In genomic region chr14:103765526-103765925, GRCh38 we compare ENCODE assay signal across 15 cellular contexts. TPM values are rescaled to one million over a fixed set of nuclear protein-coding genes. Genes with fewer than 3 reads are reported as not detected.
DNase-seq lines count a peak whose midpoint lies in the region; ATAC-seq and TF ChIP-seq lines count a peak whose summit lies in the region.
"Had no signal": no experiment of that assay in that cellular context is flagged by ENCODE, and none has a peak within 500 bp of the region (broad histone marks: within the 10 kb centered on the region; RNA-seq: fewer than 3 reads in every experiment).

No MANE protein-coding gene starts in this region.

- TF ChIP-seq POLR2A in breast epithelium (IDR thresholded peaks at IDR 0.05), result no peak

- H2BK5ac ChIP-seq in trophoblast cell (ENCODE audit: low read depth, low read length, poor library complexity) (no peak overlapping the region), mesendoderm (ENCODE audit: low read length) (no peak overlapping the region)

- H3K4ac ChIP-seq in trophoblast cell (ENCODE audit: low read depth, low read length), result peak overlapping the region; percentile 17
- no peak overlapping the region for H3K4ac ChIP-seq in mesendoderm (ENCODE audit: low read depth, low read length)

- H2BK12ac ChIP-seq in trophoblast cell (ENCODE audit: low read length), result no peak overlapping the region

- CTCF ChIA-PET in WTC11 (lab: Charles Lee), result no interaction called here

- H3K4me3 ChIP-seq in trophoblast cell (ENCODE audit: low read depth, low read length) (no peak overlapping the region), left lung (no peak overlapping the region), dorsolateral prefrontal cortex (no peak overlapping the region), mesendoderm (ENCODE audit: low read length) (no peak overlapping the region), breast epithelium (no peak overlapping the region)
- H3K4me3 ChIP-seq: GM23338 had no signal

- H4K5ac ChIP-seq in mesendoderm (ENCODE audit: low read length), result no peak overlapping the region

- POLR2A ChIA-PET in WTC11 (lab: Charles Lee), result no interaction called here

- no peak overlapping the region for H2AK5ac ChIP-seq in trophoblast cell (ENCODE audit: low read length)
- H2AK5ac ChIP-seq in mesendoderm (ENCODE audit: low read length), result no peak overlapping the region

- no peaks in the 10 kb centered on the region for H3K9me3 Mint-ChIP-seq in WTC11
- peaks cover 6% of the 10 kb centered on the region for H3K9me3 Mint-ChIP-seq in endothelial cell (ENCODE audit: unreplicated experiment)
- H3K9me3 Mint-ChIP-seq: CD8-positive, alpha-beta T cell; GM23338 had no signal

- H3K4me1 Mint-ChIP-seq in WTC11 (peaks cover 9% of the 10 kb centered on the region; the same call in 1 of the 2 replicates), endothelial cell (ENCODE audit: unreplicated experiment) (peaks cover 29% of the 10 kb centered on the region)
- H3K4me1 Mint-ChIP-seq: CD14-positive monocyte had no signal

- H2AFZ ChIP-seq in trophoblast cell (ENCODE audit: insufficient read depth, low read length, poor library complexity), result no peak overlapping the region
- H2AFZ ChIP-seq: GM23338 had no signal

- no peak overlapping the region for H2BK15ac ChIP-seq in mesendoderm (replicated peaks; ENCODE audit: low read depth)

- H3K27ac ChIP-seq in trophoblast cell (ENCODE audit: low read depth, low read length), result no peak overlapping the region
- H3K27ac ChIP-seq in left lung, result no peak overlapping the region
- no peak overlapping the region for H3K27ac ChIP-seq in dorsolateral prefrontal cortex
- no peak overlapping the region for H3K27ac ChIP-seq in mesendoderm (ENCODE audit: low read depth, low read length)
- no peak overlapping the region for H3K27ac ChIP-seq in breast epithelium
- H3K27ac ChIP-seq: 22Rv1 had no signal

- H3K79me2 ChIP-seq in trophoblast cell (ENCODE audit: control insufficient read depth, insufficient read depth, low read length, poor library complexity) (no peaks in the 10 kb centered on the region), mesendoderm (ENCODE audit: control insufficient read depth, insufficient read depth, low read length) (no peaks in the 10 kb centered on the region)

- H3K56ac ChIP-seq in mesendoderm (ENCODE audit: low read length), result no peak overlapping the region

- no peaks in the 10 kb centered on the region for H3K36me3 ChIP-seq in trophoblast cell (ENCODE audit: control insufficient read depth in 1 of 2, insufficient read depth in 2 of 2, low read length in 2 of 2)
- H3K36me3 ChIP-seq in left lung, result peaks cover 0 to 3% of the 10 kb centered on the region in 2 donors
- no peaks in the 10 kb centered on the region for H3K36me3 ChIP-seq in mesendoderm (ENCODE audit: control insufficient read depth, insufficient read depth, low read length)
- no peaks in the 10 kb centered on the region for H3K36me3 ChIP-seq in breast epithelium

- no peaks in the 10 kb centered on the region for H3K36me3 Mint-ChIP-seq in WTC11
- H3K36me3 Mint-ChIP-seq in endothelial cell (ENCODE audit: low read depth, unreplicated experiment), result peaks cover 31% of the 10 kb centered on the region
- H3K36me3 Mint-ChIP-seq: CD14-positive monocyte had no signal

- H4K91ac ChIP-seq in trophoblast cell (ENCODE audit: low read depth, low read length), result no peak overlapping the region

- TF ChIP-seq CTCF in WTC11 (IDR thresholded peaks at IDR 0.05), result no peak
- no peak for TF ChIP-seq CTCF in endothelial cell (IDR thresholded peaks at IDR 0.05; ENCODE audit: unreplicated experiment)
- no peak for TF ChIP-seq CTCF in left lung (IDR thresholded peaks at IDR 0.05)
- TF ChIP-seq CTCF in dorsolateral prefrontal cortex (IDR thresholded peaks at IDR 0.05 in 54 of 56, conservative IDR thresholded peaks at IDR 0.05 in 2 of 56; ENCODE audit: low read depth in 1 of 56, partially characterized antibody in 56 of 56), result no peak
- TF ChIP-seq CTCF in breast epithelium (IDR thresholded peaks at IDR 0.05), result no peak

- H3K9me3 ChIP-seq in trophoblast cell (ENCODE audit: insufficient read depth, low read depth, low read length), result peaks cover under 1% of the 10 kb centered on the region
- H3K9me3 ChIP-seq in left lung, result no peaks in the 10 kb centered on the region
- no peaks in the 10 kb centered on the region for H3K9me3 ChIP-seq in breast epithelium
- H3K9me3 ChIP-seq: Caco-2 had no signal

- H3K27me3 Mint-ChIP-seq in WTC11 (ENCODE audit: low read depth), result no peaks in the 10 kb centered on the region
- H3K27me3 Mint-ChIP-seq in endothelial cell (ENCODE audit: unreplicated experiment), result peaks cover 7% of the 10 kb centered on the region

- H3K23ac ChIP-seq in trophoblast cell (ENCODE audit: low read length) (no peak overlapping the region), mesendoderm (ENCODE audit: low read length) (no peak overlapping the region)

- H3K18ac ChIP-seq in trophoblast cell (ENCODE audit: low read length), result no peak overlapping the region
- no peak overlapping the region for H3K18ac ChIP-seq in mesendoderm (ENCODE audit: low read length)

- DNase-seq in CMK (ENCODE audit: low read depth) (peak; percentile 20), WTC11 (ENCODE audit: low spot score) (no peak), endothelial cell (ENCODE audit: low spot score) (peak; percentile 45), trophoblast cell (no peak), left lung (no peak), dorsolateral prefrontal cortex (no peak), mesendoderm (no peak), breast epithelium (ENCODE audit: low spot score in 2 of 2) (no peak)
- DNase-seq: Caco-2; CD8-positive, alpha-beta T cell; H7 had no signal

- no peak overlapping the region for H3K4me2 ChIP-seq in trophoblast cell (ENCODE audit: low read length)
- no peak overlapping the region for H3K4me2 ChIP-seq in mesendoderm (ENCODE audit: low read length)
- H3K4me2 ChIP-seq: GM23338 had no signal

- no peaks in the 10 kb centered on the region for H3K4me1 ChIP-seq in trophoblast cell (ENCODE audit: control insufficient read depth in 1 of 2, insufficient read depth in 2 of 2, low read length in 2 of 2)
- no peaks in the 10 kb centered on the region for H3K4me1 ChIP-seq in left lung
- H3K4me1 ChIP-seq in mesendoderm (ENCODE audit: control insufficient read depth, low read depth, low read length), result no peaks in the 10 kb centered on the region
- H3K4me1 ChIP-seq in breast epithelium, result no peaks in the 10 kb centered on the region
- H3K4me1 ChIP-seq: Caco-2 had no signal

- H3K27ac Mint-ChIP-seq in WTC11 (peak overlapping the region; percentile 28; the same call in 1 of the 2 replicates), endothelial cell (ENCODE audit: unreplicated experiment) (peak overlapping the region; percentile 97)
- H3K27ac Mint-ChIP-seq: CD14-positive monocyte; CD8-positive, alpha-beta T cell; GM23338 had no signal

- H3K4me3 Mint-ChIP-seq in WTC11 (no peak overlapping the region), endothelial cell (ENCODE audit: unreplicated experiment) (peak overlapping the region; percentile 85)
- H3K4me3 Mint-ChIP-seq: CD14-positive monocyte; CD8-positive, alpha-beta T cell; GM23338 had no signal

- H3K79me1 ChIP-seq in trophoblast cell (ENCODE audit: low read length) (no peaks in the 10 kb centered on the region), mesendoderm (ENCODE audit: low read length) (no peaks in the 10 kb centered on the region)

- whole genome bisulfite sequencing in trophoblast cell (ENCODE audit: extremely low coverage, insufficient coverage, insufficient read length), result no CpG with 5 or more reads among the region's 3 CpGs
- no CpG with 5 or more reads among the region's 3 CpGs for WGBS in mesendoderm (ENCODE audit: extremely low coverage, insufficient coverage, low lambda C conversion rate)

- ATAC-seq in WTC11 (no peak), left lung (no peak)
- ATAC-seq: CD8-positive, alpha-beta T cell; GM23338; HepG2 had no signal

- H3K14ac ChIP-seq in trophoblast cell (ENCODE audit: low read length), result no peak overlapping the region

- H4K12ac ChIP-seq in trophoblast cell (ENCODE audit: low read depth, low read length), result no peak overlapping the region

- H2BK120ac ChIP-seq in trophoblast cell (ENCODE audit: insufficient read depth, low read length, poor library complexity), result no peak overlapping the region
- no peak overlapping the region for H2BK120ac ChIP-seq in mesendoderm (ENCODE audit: low read depth, low read length)

- no peak overlapping the region for H4K8ac ChIP-seq in trophoblast cell (ENCODE audit: low read depth, low read length)
- H4K8ac ChIP-seq in mesendoderm (ENCODE audit: low read depth, low read length), result no peak overlapping the region

- H3K27me3 ChIP-seq in trophoblast cell (ENCODE audit: insufficient read depth, low read length) (no peaks in the 10 kb centered on the region), left lung (no peaks in the 10 kb centered on the region), dorsolateral prefrontal cortex (no peaks in the 10 kb centered on the region), mesendoderm (ENCODE audit: insufficient read depth, low read length, poor library complexity) (no peaks in the 10 kb centered on the region), breast epithelium (no peaks in the 10 kb centered on the region)

- H3K9ac ChIP-seq in trophoblast cell (ENCODE audit: low read length) (no peak overlapping the region), mesendoderm (ENCODE audit: low read length) (no peak overlapping the region)

- intact Hi-C loops in left lung (cut with DNase I) (no loop called here), dorsolateral prefrontal cortex (cut with DNase I) (no loop called here), breast epithelium (cut with DNase I; ENCODE audit: low total_unique reads) (no loop called here)

TF ChIP-seq in WTC11, 78 proteins besides CTCF, POLR2A, EP300 and RAD21 (continues in another document):
- no peak for TF ChIP-seq ZNF423 (CRISPR knock-in tag; IDR thresholded peaks at IDR 0.05)

RNA-seq across cellular contexts. Expression of gene ZFYVE21, which starts 49.9 kb away (rescaled TPM):
- total RNA-seq in WTC11 (2021) (59.7 to 69.2 TPM (median 65.1 TPM) in 3 replicates), endothelial cell (ENCODE audit: unreplicated experiment) (48.1 TPM), left lung (10 to 100 TPM; 42.8 to 57.4 TPM), dorsolateral prefrontal cortex (100 to 1,000 TPM in 87 of 120 experiments, 10 to 100 TPM in 33; 71.0 to 188 (median 111) TPM), breast epithelium (100 to 1,000 TPM in 1 of 3 donors, 10 to 100 TPM in 2; 57.4 to 140 (median 96.0) TPM)
- 49.1 and 50.0 TPM in 2 replicates for polyA plus RNA-seq in trophoblast cell (2013)
- polyA plus RNA-seq in mesendoderm (2013, experiment 1 of 2), result 32.3 TPM
- 31.1 TPM for polyA plus RNA-seq in mesendoderm (2013, experiment 2 of 2)

RNA-seq across cellular contexts. Expression of gene XRCC3, which starts 50.3 kb away (rescaled TPM):
- total RNA-seq in WTC11 (2021) (46.7 to 51.4 TPM (median 50.5 TPM) in 3 replicates), endothelial cell (ENCODE audit: unreplicated experiment) (10.2 TPM), left lung (10 to 100 TPM in 1 of 2 donors, 1 to 10 TPM in 1; 9.2 to 10.7 TPM), dorsolateral prefrontal cortex (10 to 100 TPM in 58 of 120 experiments, 1 to 10 TPM in 62; 4.7 to 19.1 (median 9.9) TPM), breast epithelium (10 to 100 TPM in 1 of 3 donors, 1 to 10 TPM in 2; 5.9 to 10.2 (median 5.9) TPM)
- 10.1 and 11.7 TPM in 2 replicates for polyA plus RNA-seq in trophoblast cell (2013)
- polyA plus RNA-seq in mesendoderm (2013, experiment 1 of 2), result 23.4 TPM
- 23.7 TPM for polyA plus RNA-seq in mesendoderm (2013, experiment 2 of 2)

Comparison
In these comparisons a context has a peak if more than half of its experiments do, and no peak if none do; other contexts are left out.
1. DNase-seq: peak in CMK (single experiment) and endothelial cell (single experiment); none in WTC11 (single experiment), trophoblast cell (0 of 2), left lung (0 of 2), dorsolateral prefrontal cortex (0 of 10), mesendoderm (single experiment) and breast epithelium (0 of 2).